In the genomic region with DNA sequence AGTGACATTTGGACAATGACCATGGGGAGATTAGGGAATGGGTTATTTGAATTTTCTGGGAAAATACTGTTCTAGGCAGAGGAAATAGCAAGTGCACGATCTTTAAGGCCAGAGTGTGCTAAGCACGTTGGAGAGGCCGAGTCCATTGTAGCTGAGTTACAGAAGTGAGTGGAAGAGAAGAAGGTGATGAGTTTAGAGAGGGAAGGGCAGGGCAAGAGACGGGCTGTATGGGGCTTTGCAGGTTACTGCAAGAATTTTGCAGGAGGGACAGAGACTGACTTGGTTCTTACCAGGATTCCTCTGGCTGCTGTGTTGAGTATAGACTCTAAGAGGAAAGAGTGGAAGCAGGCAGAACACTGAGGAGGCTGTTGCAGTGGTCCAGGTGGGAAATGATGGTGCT, we compare ENCODE assay signal across 9 cellular contexts. TPM values are rescaled to one million over a fixed set of nuclear protein-coding genes. Genes with fewer than 3 reads are reported as not detected.
DNase-seq lines count a peak whose midpoint lies in the region; ATAC-seq and TF ChIP-seq lines count a peak whose summit lies in the region.
"Had no signal": no experiment of that assay in that cellular context is flagged by ENCODE, and none has a peak within 500 bp of the region (broad histone marks: within the 10 kb centered on the region; RNA-seq: fewer than 3 reads in every experiment).

No MANE protein-coding gene starts in this region.

- H3K36me3 ChIP-seq in esophagus squamous epithelium (no peaks in the 10 kb centered on the region), thoracic aorta (no peaks in the 10 kb centered on the region)

- H3K4me1 Mint-ChIP-seq in activated naive CD4-positive, alpha-beta T cell treated with anti-CD3 and anti-CD28 coated beads for 36 hours (ENCODE audit: low read depth) = peaks cover 44% of the 10 kb centered on the region

- H3K9me3 Mint-ChIP-seq in activated naive CD4-positive, alpha-beta T cell treated with anti-CD3 and anti-CD28 coated beads for 36 hours = peaks cover 2% of the 10 kb centered on the region

- 46 to 53% methylated on average over 4 of the region's 4 CpGs for WGBS in esophagus squamous epithelium, 2 donors

- DNase-seq in activated naive CD4-positive, alpha-beta T cell treated with anti-CD3 and anti-CD28 coated beads for 36 hours = no peak
- no peak for DNase-seq in activated naive CD4-positive, alpha-beta T cell treated with Interleukin-2 at 50 U/mL for 16 hours
- DNase-seq in RPMI8226 (peak; percentile 17), esophagus squamous epithelium (lab: John Stamatoyannopoulos, UW) (no peak), thoracic aorta (ENCODE audit: low spot score) (no peak), SKM-1 (lab: John Stamatoyannopoulos, UW; ENCODE audit: unreplicated experiment) (no peak)
- DNase-seq: stimulated activated CD4-positive, alpha-beta T cell treated with anti-CD3 and anti-CD28 coated beads, Interleukin-1b, Interleukin-23, amount 100 ng/mL, for 48 hours had no signal

- H3K4me1 ChIP-seq in esophagus squamous epithelium (peaks cover 7 to 46% (median 14%) of the 10 kb centered on the region in 3 donors), thoracic aorta (ENCODE audit: control insufficient read depth in 1 of 2, low read depth in 2 of 2) (peaks cover 11 to 34% of the 10 kb centered on the region in 2 donors)

- H3K4me3 ChIP-seq in esophagus squamous epithelium (no peak overlapping the region), thoracic aorta (no peak overlapping the region)

- H3K9me3 ChIP-seq in esophagus squamous epithelium = no peaks in the 10 kb centered on the region
- H3K9me3 ChIP-seq in thoracic aorta = no peaks in the 10 kb centered on the region

- H3K27ac Mint-ChIP-seq in activated naive CD4-positive, alpha-beta T cell treated with anti-CD3 and anti-CD28 coated beads for 36 hours = peak overlapping the region; percentile 95

- H3K27me3 Mint-ChIP-seq in activated naive CD4-positive, alpha-beta T cell treated with anti-CD3 and anti-CD28 coated beads for 36 hours (ENCODE audit: low read depth) = no peaks in the 10 kb centered on the region

- H3K27me3 ChIP-seq in esophagus squamous epithelium (no peaks in the 10 kb centered on the region), thoracic aorta (replicated peaks; ENCODE audit: insufficient read depth) (no peaks in the 10 kb centered on the region)

- H3K4me3 Mint-ChIP-seq in activated naive CD4-positive, alpha-beta T cell treated with anti-CD3 and anti-CD28 coated beads for 36 hours = peak overlapping the region; percentile 97

- intact Hi-C loops in activated naive CD4-positive, alpha-beta T cell treated with anti-CD3 and anti-CD28 coated beads for 36 hours (cut with micrococcal nuclease) = loop anchor here (5.0 to 10.0 kb wide), 2 partner anchors 1264 to 1777 kb away; partner anchors contain the start of gene ZNFX1
- intact Hi-C loops in esophagus squamous epithelium (cut with DNase I) = loop anchor here (10.0 kb wide), 1 partner anchor 124 kb away; no protein-coding TSS in a partner anchor

- H3K36me3 Mint-ChIP-seq in activated naive CD4-positive, alpha-beta T cell treated with anti-CD3 and anti-CD28 coated beads for 36 hours (ENCODE audit: low read depth) = peaks cover 4% of the 10 kb centered on the region

- peak overlapping the region; percentile 92 to 99 (median 96) for H3K27ac ChIP-seq in esophagus squamous epithelium
- peak overlapping the region; percentile 90 to 96 for H3K27ac ChIP-seq in thoracic aorta

- TF ChIP-seq POLR2A in esophagus squamous epithelium (IDR thresholded peaks at IDR 0.05) = no peak

- CTCF ChIA-PET in activated naive CD4-positive, alpha-beta T cell treated with anti-CD3 and anti-CD28 coated beads for 36 hours (lab: Charles Lee) = no interaction called here

- no peak for TF ChIP-seq CTCF in esophagus squamous epithelium (IDR thresholded peaks at IDR 0.05)
- TF ChIP-seq CTCF in thoracic aorta (IDR thresholded peaks at IDR 0.05) = no peak

- no peak for ATAC-seq in thoracic aorta (ENCODE audit: insufficient number of reproducible peaks, low FRiP score, low read depth)
- ATAC-seq in GM18519 (IDR thresholded peaks at IDR 0.05; ENCODE audit: low FRiP score, unreplicated experiment) = no peak
- ATAC-seq in GM19328 (IDR thresholded peaks at IDR 0.05; ENCODE audit: unreplicated experiment) = no peak

RNA-seq across cellular contexts. Expression of gene NCOA3, which starts 1.1 kb away (rescaled TPM):
- 10 to 100 TPM; 48.3 to 53.2 TPM for total RNA-seq in activated naive CD4-positive, alpha-beta T cell treated with anti-CD3 and anti-CD28 coated beads for 36 hours
- total RNA-seq in esophagus squamous epithelium (10 to 100 TPM; 26.7 to 40.2 (median 34.5) TPM), thoracic aorta (10 to 100 TPM; 44.3 to 68.1 TPM)
